Comparison of ENCODE assay signal across 8 cellular contexts in the genomic region with DNA sequence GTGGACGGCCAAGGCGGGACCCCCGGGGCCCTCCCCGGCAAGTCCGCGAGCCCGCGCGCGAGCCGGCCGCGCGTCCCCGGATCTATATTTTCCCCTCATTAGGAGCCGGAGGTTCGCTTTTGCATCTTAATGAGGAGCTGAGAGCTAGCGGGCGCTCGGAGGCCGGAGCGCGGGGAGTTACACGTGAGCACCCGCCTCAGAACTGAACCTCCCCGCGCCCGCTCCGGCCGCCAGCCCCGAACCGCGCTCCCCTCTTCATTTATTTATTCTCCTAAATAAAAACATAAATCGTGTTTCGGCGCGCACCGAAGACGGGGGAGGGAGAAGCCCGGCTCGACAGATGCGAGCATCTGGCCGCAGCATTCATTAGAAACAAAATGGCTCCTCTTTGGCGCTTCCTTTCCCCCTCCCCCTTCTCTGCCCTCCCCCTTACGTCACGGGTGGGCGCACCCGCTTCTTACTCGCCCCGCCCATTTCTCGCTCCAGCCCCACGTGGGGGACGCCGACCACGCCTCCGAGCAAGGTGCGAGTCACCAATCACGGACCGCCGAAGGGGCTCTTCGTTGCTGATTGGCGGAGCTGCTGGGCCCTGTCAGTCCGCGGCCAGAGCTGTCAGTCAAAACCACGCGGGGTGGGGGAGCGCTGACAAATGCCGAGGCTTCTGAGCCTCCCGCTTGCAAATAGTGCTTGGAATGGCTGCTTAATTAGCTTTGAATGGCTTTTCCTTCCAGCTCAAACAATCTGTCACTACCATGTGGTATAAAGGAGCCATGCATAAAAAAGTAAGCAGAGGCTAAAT. TPM values are rescaled to one million over a fixed set of nuclear protein-coding genes. Genes with fewer than 3 reads are reported as not detected.
DNase-seq lines count a peak whose midpoint lies in the region; TF ChIP-seq lines count a peak whose summit lies in the region.

No MANE protein-coding gene starts in this region.

- peaks cover 37% of the 10 kb centered on the region for H3K4me1 Mint-ChIP-seq in HFFc6 (ENCODE audit: low read depth)
- H3K4me1 Mint-ChIP-seq in activated naive CD4-positive, alpha-beta T cell treated with anti-CD3 and anti-CD28 coated beads, Interleukin-2, amount 50 U/mL, for 24 hours: peaks cover 24% of the 10 kb centered on the region

- peaks cover 16% of the 10 kb centered on the region for H3K27me3 Mint-ChIP-seq in HFFc6 (ENCODE audit: insufficient read depth)
- peaks cover 1% of the 10 kb centered on the region for H3K27me3 Mint-ChIP-seq in activated naive CD4-positive, alpha-beta T cell treated with anti-CD3 and anti-CD28 coated beads, Interleukin-2, amount 50 U/mL, for 24 hours

- no peaks in the 10 kb centered on the region for H3K9me3 ChIP-seq in SK-N-MC (ENCODE audit: low read depth, low read length)

- peak overlapping the region; percentile 97 for H3K27ac Mint-ChIP-seq in HFFc6
- peak overlapping the region; percentile 100 for H3K27ac Mint-ChIP-seq in activated naive CD4-positive, alpha-beta T cell treated with anti-CD3 and anti-CD28 coated beads, Interleukin-2, amount 50 U/mL, for 24 hours

- peak overlapping the region; percentile 99 for H3K4me3 ChIP-seq in SK-N-MC

- H3K9me3 Mint-ChIP-seq in HFFc6: no peaks in the 10 kb centered on the region
- H3K9me3 Mint-ChIP-seq in activated naive CD4-positive, alpha-beta T cell treated with anti-CD3 and anti-CD28 coated beads, Interleukin-2, amount 50 U/mL, for 24 hours: no peaks in the 10 kb centered on the region

- no peaks in the 10 kb centered on the region for H3K36me3 Mint-ChIP-seq in HFFc6 (ENCODE audit: low read depth)
- H3K36me3 Mint-ChIP-seq in activated naive CD4-positive, alpha-beta T cell treated with anti-CD3 and anti-CD28 coated beads, Interleukin-2, amount 50 U/mL, for 24 hours: peaks cover 4% of the 10 kb centered on the region

- DNase-seq in GM03348 (ENCODE audit: low spot score): peak; percentile 100
- DNase-seq in HFFc6: peak; percentile 100
- peak; percentile 97 for DNase-seq in NCI-H1048 (lab: John Stamatoyannopoulos, UW)
- peak; percentile 96 for DNase-seq in SK-N-MC (ENCODE audit: low read depth, low spot score)
- peak; percentile 100 for DNase-seq in germinal center (ENCODE audit: low spot score)
- peak; percentile 97 for DNase-seq in non-pigmented ciliary epithelial cell (ENCODE audit: low read depth)
- DNase-seq in superior temporal gyrus (ENCODE audit: extremely low spot score): peak; percentile 99

- H3K4me3 Mint-ChIP-seq in HFFc6: peak overlapping the region; percentile 94
- H3K4me3 Mint-ChIP-seq in activated naive CD4-positive, alpha-beta T cell treated with anti-CD3 and anti-CD28 coated beads, Interleukin-2, amount 50 U/mL, for 24 hours: peak overlapping the region; percentile 98

- H3K36me3 ChIP-seq in SK-N-MC (ENCODE audit: insufficient read depth, low read length): peaks cover 9% of the 10 kb centered on the region; the same call in 1 of the 2 replicates

- H3K9ac ChIP-seq in SK-N-MC (ENCODE audit: insufficient read length): peak overlapping the region; percentile 94

- no peak for TF ChIP-seq CTCF in HFFc6 (IDR thresholded peaks at IDR 0.05)

- H3K27ac ChIP-seq in SK-N-MC: peak overlapping the region; percentile 75

RNA-seq across cellular contexts. Expression of gene TLE3, which starts 1.6 kb away (rescaled TPM):
- 10 to 100 TPM in 4 of 6 experiments, 1 to 10 TPM in 2; 6.0 to 17.6 (median 13.8) TPM for total RNA-seq in HFFc6 (2021; fragmentation: NEBNext Ultra II Directional; extraction: Animal tissue kit (Norgen Biotek cat#: 25700))

Comparison
In these comparisons a context has a peak if more than half of its experiments do, and no peak if none do; other contexts are left out.
1. Peak in every context shown above with its lines: DNase-seq, H3K4me3 ChIP-seq and H3K27ac ChIP-seq.